ENCODE assay signal across 2 cellular contexts in genomic region chr9:127863179-127863578, GRCh38.
TF ChIP-seq lines count a peak whose summit lies in the region.

No MANE protein-coding gene starts in this region.

TF ChIP-seq in HEK293, 187 proteins besides CTCF, POLR2A, EP300 and RAD21:
- TF ChIP-seq ZNF423 (tag by site-specific recombination; IDR thresholded peaks at IDR 0.05) (no peak), ZBTB44 (tag by site-specific recombination; IDR thresholded peaks at IDR 0.05) (peak; percentile 53; the same call in 1 of the 2 replicates), ZNF514 (tag by site-specific recombination; IDR thresholded peaks at IDR 0.05) (no peak), ZNF223 (tag by site-specific recombination; IDR thresholded peaks at IDR 0.05) (no peak), SETDB1 (IDR thresholded peaks at IDR 0.05; ENCODE audit: insufficient read length, low read length) (no peak), GLIS2 (tag by site-specific recombination; IDR thresholded peaks at IDR 0.05) (no peak)

TF ChIP-seq in K562, 482 proteins besides CTCF, POLR2A, EP300 and RAD21:
- peak; percentile 56; the same call in 1 of the 2 replicates for TF ChIP-seq CEBPG (CRISPR knock-in tag; IDR thresholded peaks at IDR 0.05)
- TF ChIP-seq CEBPG (tag; conservative IDR thresholded peaks at IDR 0.05 in 1 of 2, IDR thresholded peaks at IDR 0.05 in 1 of 2), result peak; percentile 38 to 76; a peak in 3 of 4 replicates
- no peak for TF ChIP-seq SMARCA4 (IDR thresholded peaks at IDR 0.05)
- TF ChIP-seq THRB (CRISPR knock-in tag; conservative IDR thresholded peaks at IDR 0.05), result no peak
- 0 out of 2 replicates have a peak, but pooled peaks have one; percentile 6 for TF ChIP-seq ZKSCAN8 (CRISPR knock-in tag; IDR thresholded peaks at IDR 0.05)
- TF ChIP-seq ATF3 (IDR thresholded peaks at IDR 0.05), result peak; percentile 73
- TF ChIP-seq ATF3 (CRISPR knock-in tag; conservative IDR thresholded peaks at IDR 0.05), result no peak
- 0 out of 2 replicates have a peak, but pooled peaks have one; percentile 1 for TF ChIP-seq FOSL1 (tag; conservative IDR thresholded peaks at IDR 0.05)
- peak; percentile 63; the same call in 1 of the 2 replicates for TF ChIP-seq MBD1 (CRISPR knock-in tag; IDR thresholded peaks at IDR 0.05)
- TF ChIP-seq JUND (IDR thresholded peaks at IDR 0.05; ENCODE audit: borderline replicate concordance, low read depth, low read length), result peak; percentile 76
- TF ChIP-seq JUND (tag; IDR thresholded peaks at IDR 0.05; ENCODE audit: borderline replicate concordance, low read depth, low read length), result no peak; the same call in 2 of the 3 replicates
- TF ChIP-seq BCOR (IDR thresholded peaks at IDR 0.05), result 0 out of 2 replicates have a peak, but pooled peaks have one; percentile 34
- no peak for TF ChIP-seq TOE1 (IDR thresholded peaks at IDR 0.05; ENCODE audit: borderline replicate concordance)
- no peak for TF ChIP-seq TOE1 (CRISPR knock-in tag; IDR thresholded peaks at IDR 0.05; ENCODE audit: borderline replicate concordance, low read depth)
- peak; percentile 82 for TF ChIP-seq CEBPB (tag; IDR thresholded peaks at IDR 0.05)
- no peak for TF ChIP-seq TRIM25 (IDR thresholded peaks at IDR 0.05; ENCODE audit: borderline replicate concordance)
- TF ChIP-seq PHF20 (IDR thresholded peaks at IDR 0.05; ENCODE audit: partially characterized antibody), result no peak
- 0 out of 2 replicates have a peak, but pooled peaks have one; percentile 21 for TF ChIP-seq CHD2 (IDR thresholded peaks at IDR 0.05; ENCODE audit: low read depth, low read length)
- no peak for TF ChIP-seq TBL1XR1 (IDR thresholded peaks at IDR 0.05; ENCODE audit: low read length in 2 of 2)
